8 cellular contexts compared by ENCODE assay signal in the genomic region with DNA sequence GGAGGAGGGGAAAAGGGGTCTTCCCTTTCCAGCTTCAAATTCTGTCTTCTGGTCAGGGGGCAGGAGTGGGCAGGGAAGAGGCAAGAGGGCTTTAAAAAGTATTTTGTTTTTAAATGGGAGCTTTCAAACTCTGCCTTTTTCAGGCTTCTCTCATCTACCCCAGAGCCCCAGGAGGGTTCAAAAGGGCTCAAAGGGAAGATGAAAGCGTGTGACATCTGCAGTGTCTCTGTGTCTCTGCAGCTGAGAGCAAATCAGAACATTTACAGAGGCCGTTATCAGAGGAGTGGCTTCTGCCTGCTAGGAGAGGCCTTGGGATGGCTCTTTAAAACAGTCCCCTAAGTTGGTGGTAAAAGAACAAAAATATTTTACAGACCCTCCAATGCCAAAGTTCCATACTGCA. TPM values are rescaled to one million over a fixed set of nuclear protein-coding genes. Genes with fewer than 3 reads are reported as not detected.
DNase-seq lines count a peak whose midpoint lies in the region; ATAC-seq, FAIRE-seq and TF ChIP-seq lines count a peak whose summit lies in the region.

No MANE protein-coding gene starts in this region.

- CTCF ChIA-PET in A673 (lab: Charles Lee), result no interaction called here

- H3K9me3 ChIP-seq in kidney (ENCODE audit: control insufficient read depth in 1 of 2, low read length in 2 of 2) (no peaks in the 10 kb centered on the region), A673 (ENCODE audit: low read depth, low read length, poor library complexity, severe bottlenecking) (no peaks in the 10 kb centered on the region)

- peak; percentile 52 for DNase-seq in NCI-H1694 treated with DMSO at 0.1 percent for 48 hours (lab: John Stamatoyannopoulos, UW)
- DNase-seq in NCI-H1694 (lab: John Stamatoyannopoulos, UW), result no peak
- DNase-seq in activated T-helper 2 cell treated with anti-CD3 and anti-CD28 coated beads, Interferon-gamma antibody, Interleukin-2, Interleukin-4, amounts not matched to agents 10 μg/mL and 5 μg/mL and 100 μg/mL, durations not matched to agents 14 hours and 24 hours and 36 hours (ENCODE audit: low spot score), result no peak
- DNase-seq in kidney, result no peak
- no peak for DNase-seq in stimulated activated naive CD8-positive, alpha-beta T cell treated with anti-CD3 and anti-CD28 coated beads, Interleukin-15, amount 100 ng/mL, for 72 hours
- no peak for DNase-seq in A673 (ENCODE audit: low spot score)

- no peaks in the 10 kb centered on the region for H3K9me3 Mint-ChIP-seq in activated T-helper 2 cell treated with anti-CD3 and anti-CD28 coated beads, Interferon-gamma antibody, Interleukin-2, Interleukin-4, amounts not matched to agents 10 μg/mL and 5 μg/mL and 100 μg/mL, durations not matched to agents 14 hours and 24 hours and 36 hours
- H3K9me3 Mint-ChIP-seq in stimulated activated naive CD8-positive, alpha-beta T cell treated with anti-CD3 and anti-CD28 coated beads, Interleukin-15, amount 100 ng/mL, for 72 hours, result no peaks in the 10 kb centered on the region

- TF ChIP-seq CTCF in kidney (IDR thresholded peaks at IDR 0.05; ENCODE audit: borderline replicate concordance, extremely low read depth, insufficient read depth) (no peak), A673 (conservative IDR thresholded peaks at IDR 0.05; ENCODE audit: low read depth, low read length) (no peak)

- no peak for FAIRE-seq in kidney (lab: Jason Lieb, UNC)

- POLR2A ChIA-PET in A673 (lab: Charles Lee; ENCODE audit: low non-redundant PET), result no interaction called here

- H3K36me3 ChIP-seq in kidney (ENCODE audit: control insufficient read depth in 1 of 2, insufficient read depth in 2 of 2, low read length in 2 of 2), result no peaks in the 10 kb centered on the region
- no peaks in the 10 kb centered on the region for H3K36me3 ChIP-seq in A673 (ENCODE audit: insufficient read depth, low read length, poor library complexity, severe bottlenecking)

- peak; percentile 46 for ATAC-seq in stimulated activated naive CD8-positive, alpha-beta T cell treated with anti-CD3 and anti-CD28 coated beads, Interleukin-15, amount 100 ng/mL, for 72 hours
- no peak for ATAC-seq in HG02840 (IDR thresholded peaks at IDR 0.05; ENCODE audit: low FRiP score, unreplicated experiment)
- ATAC-seq in HG03565 (IDR thresholded peaks at IDR 0.05; ENCODE audit: unreplicated experiment), result no peak

- H3K9ac ChIP-seq in kidney (ENCODE audit: low read length in 2 of 2), result peak overlapping the region in 1 of 2 donors; percentile 9

- no peaks in the 10 kb centered on the region for H3K27me3 Mint-ChIP-seq in activated T-helper 2 cell treated with anti-CD3 and anti-CD28 coated beads, Interferon-gamma antibody, Interleukin-2, Interleukin-4, amounts not matched to agents 10 μg/mL and 5 μg/mL and 100 μg/mL, durations not matched to agents 14 hours and 24 hours and 36 hours (ENCODE audit: low read depth)
- H3K27me3 Mint-ChIP-seq in stimulated activated naive CD8-positive, alpha-beta T cell treated with anti-CD3 and anti-CD28 coated beads, Interleukin-15, amount 100 ng/mL, for 72 hours, result no peaks in the 10 kb centered on the region

- H3K27ac ChIP-seq in kidney (ENCODE audit: low read depth in 2 of 2, low read length in 2 of 2), result peak overlapping the region; percentile 69 to 91
- H3K27ac ChIP-seq in A673 (ENCODE audit: low read depth, low read length, poor library complexity, severe bottlenecking), result no peak overlapping the region

- no peak overlapping the region for H3K27ac Mint-ChIP-seq in activated T-helper 2 cell treated with anti-CD3 and anti-CD28 coated beads, Interferon-gamma antibody, Interleukin-2, Interleukin-4, amounts not matched to agents 10 μg/mL and 5 μg/mL and 100 μg/mL, durations not matched to agents 14 hours and 24 hours and 36 hours
- peak overlapping the region in 1 of 2 donors; percentile 88 for H3K27ac Mint-ChIP-seq in stimulated activated naive CD8-positive, alpha-beta T cell treated with anti-CD3 and anti-CD28 coated beads, Interleukin-15, amount 100 ng/mL, for 72 hours

- peak overlapping the region in 1 of 2 donors; percentile 27 for H3K4me3 ChIP-seq in kidney (ENCODE audit: low read length in 2 of 2)
- no peak overlapping the region for H3K4me3 ChIP-seq in A673 (ENCODE audit: low read depth, low read length, poor library complexity, severe bottlenecking)

- H3K4me3 Mint-ChIP-seq in activated T-helper 2 cell treated with anti-CD3 and anti-CD28 coated beads, Interferon-gamma antibody, Interleukin-2, Interleukin-4, amounts not matched to agents 10 μg/mL and 5 μg/mL and 100 μg/mL, durations not matched to agents 14 hours and 24 hours and 36 hours (ENCODE audit: low read depth), result peak overlapping the region; percentile 18
- H3K4me3 Mint-ChIP-seq in stimulated activated naive CD8-positive, alpha-beta T cell treated with anti-CD3 and anti-CD28 coated beads, Interleukin-15, amount 100 ng/mL, for 72 hours, result peak overlapping the region; percentile 72 to 86

- H3K4me1 Mint-ChIP-seq in activated T-helper 2 cell treated with anti-CD3 and anti-CD28 coated beads, Interferon-gamma antibody, Interleukin-2, Interleukin-4, amounts not matched to agents 10 μg/mL and 5 μg/mL and 100 μg/mL, durations not matched to agents 14 hours and 24 hours and 36 hours (ENCODE audit: low read depth), result peaks cover 28% of the 10 kb centered on the region
- H3K4me1 Mint-ChIP-seq in stimulated activated naive CD8-positive, alpha-beta T cell treated with anti-CD3 and anti-CD28 coated beads, Interleukin-15, amount 100 ng/mL, for 72 hours, result peaks cover 68% of the 10 kb centered on the region

- BruUV-seq in A673 (replicated peaks; lab: Mats Ljungman, UMichigan), result no TSS peak

- intact Hi-C loops in activated T-helper 2 cell treated with anti-CD3 and anti-CD28 coated beads, Interferon-gamma antibody, Interleukin-2, Interleukin-4, amounts not matched to agents 10 μg/mL and 5 μg/mL and 100 μg/mL, durations not matched to agents 14 hours and 24 hours and 36 hours (cut with micrococcal nuclease), result loop anchor here (2.0 to 5.0 kb wide), 2 partner anchors 28 to 38 kb away; a partner anchor contains a TSS
- intact Hi-C loops in kidney (cut with DNase I) (no loop called here), A673 (cut with micrococcal nuclease; ENCODE audit: unreplicated experiment) (no loop called here)

- H3K36me3 Mint-ChIP-seq in activated T-helper 2 cell treated with anti-CD3 and anti-CD28 coated beads, Interferon-gamma antibody, Interleukin-2, Interleukin-4, amounts not matched to agents 10 μg/mL and 5 μg/mL and 100 μg/mL, durations not matched to agents 14 hours and 24 hours and 36 hours (ENCODE audit: low read depth), result peaks cover 6% of the 10 kb centered on the region

- H3K27me3 ChIP-seq in A673 (replicated peaks; ENCODE audit: insufficient read depth, low read depth, low read length, poor library complexity), result no peaks in the 10 kb centered on the region

- H3K4me1 ChIP-seq in kidney (ENCODE audit: control insufficient read depth in 1 of 2, insufficient read depth in 1 of 2, low read depth in 1 of 2, low read length in 2 of 2) (peaks cover 56 to 63% of the 10 kb centered on the region in 2 donors), A673 (ENCODE audit: insufficient read depth, low read length, poor library complexity, severe bottlenecking) (peaks cover 10% of the 10 kb centered on the region)

RNA-seq across cellular contexts. Expression of a gene that starts 30.3 kb away (rescaled TPM):
- total RNA-seq in activated T-helper 2 cell treated with anti-CD3 and anti-CD28 coated beads, Interferon-gamma antibody, Interleukin-2, Interleukin-4, amounts not matched to agents 10 μg/mL and 5 μg/mL and 100 μg/mL, durations not matched to agents 14 hours and 24 hours and 36 hours, result 76.7 and 82.9 TPM in 2 replicates
- total RNA-seq in kidney, result 198 TPM
- polyA plus RNA-seq in kidney (ENCODE audit: insufficient read depth, low read depth, low replicate concordance), result 160 TPM
- 29.4 and 32.0 TPM in 2 replicates for total RNA-seq in A673 (2021)

RNA-seq across cellular contexts. Expression of a gene that starts 39.6 kb away (rescaled TPM):
- 11.1 and 12.2 TPM in 2 replicates for total RNA-seq in activated T-helper 2 cell treated with anti-CD3 and anti-CD28 coated beads, Interferon-gamma antibody, Interleukin-2, Interleukin-4, amounts not matched to agents 10 μg/mL and 5 μg/mL and 100 μg/mL, durations not matched to agents 14 hours and 24 hours and 36 hours
- total RNA-seq in kidney (16.3 TPM), A673 (2021) (14.9 and 17.2 TPM in 2 replicates)
- 28.8 TPM for polyA plus RNA-seq in kidney (ENCODE audit: insufficient read depth, low read depth, low replicate concordance)

RNA-seq across cellular contexts. Expression of a gene that starts 39.9 kb away (rescaled TPM):
- total RNA-seq in activated T-helper 2 cell treated with anti-CD3 and anti-CD28 coated beads, Interferon-gamma antibody, Interleukin-2, Interleukin-4, amounts not matched to agents 10 μg/mL and 5 μg/mL and 100 μg/mL, durations not matched to agents 14 hours and 24 hours and 36 hours, result 52.2 and 54.0 TPM in 2 replicates
- total RNA-seq in kidney (17.3 TPM), A673 (2021) (19.5 and 24.6 TPM in 2 replicates)
- 72.1 TPM for polyA plus RNA-seq in kidney (ENCODE audit: insufficient read depth, low read depth, low replicate concordance)
